ENCODE assay signal across 22 cellular contexts in the genomic region with DNA sequence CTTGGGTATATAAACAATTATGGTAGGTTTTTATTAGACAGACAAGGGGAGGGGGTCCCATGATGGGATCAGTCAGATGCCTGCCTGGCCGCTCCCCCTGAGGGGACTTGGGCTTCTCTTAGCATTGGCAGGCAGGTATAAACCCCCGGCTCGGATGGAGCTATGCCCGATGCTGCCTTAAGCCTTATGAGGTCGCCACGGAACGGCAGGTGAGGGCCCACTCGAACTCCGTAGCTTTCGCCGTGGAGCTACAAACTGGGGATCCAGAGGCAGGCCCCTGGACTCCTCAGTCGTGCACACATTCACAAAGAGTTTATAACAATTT.
DNase-seq lines count a peak whose midpoint lies in the region; ATAC-seq and TF ChIP-seq lines count a peak whose summit lies in the region.
"Had no signal": no experiment of that assay in that cellular context is flagged by ENCODE, and none has a peak within 500 bp of the region (broad histone marks: within the 10 kb centered on the region; RNA-seq: fewer than 3 reads in every experiment).

No MANE protein-coding gene starts in this region.

- H3K9me3 Mint-ChIP-seq in CD4-positive, alpha-beta T cell: peaks cover 18% of the 10 kb centered on the region
- peaks cover 11% of the 10 kb centered on the region for H3K9me3 Mint-ChIP-seq in activated CD8-positive, alpha-beta T cell treated with anti-CD3 and anti-CD28 coated beads for 36 hours

- no TSS peak for BruUV-seq in A673 (replicated peaks; lab: Mats Ljungman, UMichigan)

- DNase-seq in A673 (ENCODE audit: low spot score) (no peak), DMS 273 (lab: John Stamatoyannopoulos, UW; ENCODE audit: unreplicated experiment) (no peak), SHP77 (lab: John Stamatoyannopoulos, UW) (no peak)
- no peak for DNase-seq in CD4-positive, alpha-beta T cell
- no peak for DNase-seq in activated CD8-positive, alpha-beta T cell treated with anti-CD3 and anti-CD28 coated beads for 36 hours
- DNase-seq: activated CD4-positive, alpha-beta T cell treated with anti-CD3 and anti-CD28 coated beads for 1 hour; activated CD8-positive, alpha-beta memory T cell treated with anti-CD3 and anti-CD28 coated beads, Interleukin-2, amount 50 U/mL, for 48 hours; activated naive CD4-positive, alpha-beta T cell; CD8-positive, alpha-beta memory T cell; effector CD8-positive, alpha-beta T cell; esophagus squamous epithelium; gastrocnemius medialis; hypothalamus; kidney; NCI-H1092; NCI-H2029; NCI-H2227 treated with DMSO at 0.1 percent for 48 hours; small intestine; thyroid gland had no signal

- CTCF ChIA-PET in A673 (lab: Charles Lee): no interaction called here
- CTCF ChIA-PET in CD4-positive, alpha-beta T cell (lab: Charles Lee): no interaction called here
- CTCF ChIA-PET in activated CD8-positive, alpha-beta T cell treated with anti-CD3 and anti-CD28 coated beads for 36 hours (lab: Charles Lee): interaction anchor here (1.8 kb wide), 1 partner anchor 9 kb away, joined by 5 read pairs; no protein-coding TSS in a partner anchor

- no peak overlapping the region for H3K9ac ChIP-seq in iPS-18a (ENCODE audit: low read length)

- H3K4me1 ChIP-seq in A673 (ENCODE audit: insufficient read depth, low read length, poor library complexity, severe bottlenecking): peaks cover 3% of the 10 kb centered on the region
- H3K4me1 ChIP-seq in iPS-18a (ENCODE audit: control insufficient read depth, low read depth, low read length): peaks cover 55% of the 10 kb centered on the region
- H3K4me1 ChIP-seq: esophagus squamous epithelium, gastrocnemius medialis, thyroid gland had no signal

- peaks cover 97% of the 10 kb centered on the region for H3K27me3 Mint-ChIP-seq in CD4-positive, alpha-beta T cell
- peaks cover 93% of the 10 kb centered on the region for H3K27me3 Mint-ChIP-seq in activated CD8-positive, alpha-beta T cell treated with anti-CD3 and anti-CD28 coated beads for 36 hours

- POLR2A ChIA-PET in A673 (lab: Charles Lee; ENCODE audit: low non-redundant PET): no interaction called here
- POLR2A ChIA-PET in CD4-positive, alpha-beta T cell (lab: Charles Lee): no interaction called here
- POLR2A ChIA-PET in activated CD8-positive, alpha-beta T cell treated with anti-CD3 and anti-CD28 coated beads for 36 hours (lab: Charles Lee): no interaction called here

- no peak overlapping the region for H3K27ac ChIP-seq in A673 (ENCODE audit: low read depth, low read length, poor library complexity, severe bottlenecking)
- H3K27ac ChIP-seq in CD4-positive, alpha-beta T cell (ENCODE audit: low read depth, low read length): no peak overlapping the region
- H3K27ac ChIP-seq in iPS-18a (ENCODE audit: low read length): no peak overlapping the region
- H3K27ac ChIP-seq: esophagus squamous epithelium, gastrocnemius medialis, thyroid gland had no signal

- no peak for TF ChIP-seq CTCF in A673 (conservative IDR thresholded peaks at IDR 0.05; ENCODE audit: low read depth, low read length)
- TF ChIP-seq CTCF in CD4-positive, alpha-beta T cell (IDR thresholded peaks at IDR 0.05): no peak
- no peak for TF ChIP-seq CTCF in activated CD8-positive, alpha-beta T cell treated with anti-CD3 and anti-CD28 coated beads for 36 hours (IDR thresholded peaks at IDR 0.05)

- H3K4me3 Mint-ChIP-seq in CD4-positive, alpha-beta T cell: peak overlapping the region; percentile 1
- no peak overlapping the region for H3K4me3 Mint-ChIP-seq in activated CD8-positive, alpha-beta T cell treated with anti-CD3 and anti-CD28 coated beads for 36 hours

- H3K27me3 ChIP-seq in A673 (replicated peaks; ENCODE audit: insufficient read depth, low read depth, low read length, poor library complexity) (peaks cover 3% of the 10 kb centered on the region), iPS-18a (ENCODE audit: control insufficient read depth, insufficient read depth, low read length) (peaks cover 100% of the 10 kb centered on the region)
- peaks cover 97% of the 10 kb centered on the region for H3K27me3 ChIP-seq in CD4-positive, alpha-beta T cell (ENCODE audit: control insufficient read depth, insufficient read depth, low read length)

- peaks cover 7% of the 10 kb centered on the region for H3K4me1 Mint-ChIP-seq in CD4-positive, alpha-beta T cell (ENCODE audit: low read depth)
- peaks cover 8% of the 10 kb centered on the region for H3K4me1 Mint-ChIP-seq in activated CD8-positive, alpha-beta T cell treated with anti-CD3 and anti-CD28 coated beads for 36 hours (ENCODE audit: low read depth)

- H3K4me3 ChIP-seq in A673 (ENCODE audit: low read depth, low read length, poor library complexity, severe bottlenecking): peak overlapping the region; percentile 38
- peak overlapping the region; percentile 64 for H3K4me3 ChIP-seq in iPS-18a (ENCODE audit: low read length)
- H3K4me3 ChIP-seq: esophagus squamous epithelium, gastrocnemius medialis, GM12878, thyroid gland had no signal

- H3K9me3 ChIP-seq in A673 (ENCODE audit: low read depth, low read length, poor library complexity, severe bottlenecking): no peaks in the 10 kb centered on the region
- H3K9me3 ChIP-seq in CD4-positive, alpha-beta T cell (ENCODE audit: control insufficient read depth, low read length): peaks cover 28% of the 10 kb centered on the region
- H3K9me3 ChIP-seq in iPS-18a (ENCODE audit: control insufficient read depth, low read depth, low read length): no peaks in the 10 kb centered on the region
- H3K9me3 ChIP-seq: gastrocnemius medialis, thyroid gland had no signal

- intact Hi-C loops in A673 (cut with micrococcal nuclease; ENCODE audit: unreplicated experiment): no loop called here
- intact Hi-C loops in CD4-positive, alpha-beta T cell (cut with DNase I, micrococcal nuclease): loop anchor here in 1 of 2 experiments (10.0 kb wide), 1 partner anchor 1480 kb away; no protein-coding TSS in a partner anchor
- intact Hi-C loops in activated CD8-positive, alpha-beta T cell treated with anti-CD3 and anti-CD28 coated beads for 36 hours (cut with micrococcal nuclease): no loop called here

- no peaks in the 10 kb centered on the region for H3K36me3 ChIP-seq in A673 (ENCODE audit: insufficient read depth, low read length, poor library complexity, severe bottlenecking)
- H3K36me3 ChIP-seq in iPS-18a (ENCODE audit: control insufficient read depth, low read depth, low read length): no peaks in the 10 kb centered on the region
- H3K36me3 ChIP-seq: esophagus squamous epithelium, gastrocnemius medialis, thyroid gland had no signal

- peaks cover 10% of the 10 kb centered on the region for H3K36me3 Mint-ChIP-seq in CD4-positive, alpha-beta T cell (ENCODE audit: low read depth)
- peaks cover 18% of the 10 kb centered on the region for H3K36me3 Mint-ChIP-seq in activated CD8-positive, alpha-beta T cell treated with anti-CD3 and anti-CD28 coated beads for 36 hours (ENCODE audit: low read depth)

- H3K27ac Mint-ChIP-seq in CD4-positive, alpha-beta T cell: no peak overlapping the region
- peak overlapping the region; percentile 25 for H3K27ac Mint-ChIP-seq in activated CD8-positive, alpha-beta T cell treated with anti-CD3 and anti-CD28 coated beads for 36 hours

- no peak for ATAC-seq in CD4-positive, alpha-beta T cell (ENCODE audit: poor library complexity)
- no peak for ATAC-seq in activated CD8-positive, alpha-beta T cell treated with anti-CD3 and anti-CD28 coated beads for 36 hours
- no peak for ATAC-seq in HG02610 (IDR thresholded peaks at IDR 0.05; ENCODE audit: unreplicated experiment)
- ATAC-seq: gastrocnemius medialis, GM12878 had no signal
